Comparison of ENCODE assay signal across 19 cellular contexts in genomic region chr10:77504196-77504869, GRCh38.
DNase-seq lines count a peak whose midpoint lies in the region; ATAC-seq and TF ChIP-seq lines count a peak whose summit lies in the region.
"Had no signal": no experiment of that assay in that cellular context is flagged by ENCODE, and none has a peak within 500 bp of the region (broad histone marks: within the 10 kb centered on the region; RNA-seq: fewer than 3 reads in every experiment).

No MANE protein-coding gene starts in this region.

- TF ChIP-seq CTCF in AG09309 (IDR thresholded peaks at IDR 0.05; ENCODE audit: control insufficient read depth, insufficient read depth, low read depth, low read length, missing control alignments), result no peak
- no peak for TF ChIP-seq CTCF in cardiac fibroblast (IDR thresholded peaks at IDR 0.05; ENCODE audit: low read depth, low read length)

- H3K4me3 ChIP-seq in AG09309 (ENCODE audit: control insufficient read depth, low read depth, low read length) (no peak overlapping the region), MG63 (no peak overlapping the region), cardiac fibroblast (replicated peaks in 1 of 2; ENCODE audit: low read depth in 2 of 2, low read length in 2 of 2) (no peak overlapping the region)
- H3K4me3 ChIP-seq: BLaER1, GM23338, neural progenitor cell, transverse colon had no signal

- ATAC-seq in HG03442 (IDR thresholded peaks at IDR 0.05; ENCODE audit: unreplicated experiment) (no peak), HG03280 (IDR thresholded peaks at IDR 0.05; ENCODE audit: unreplicated experiment) (no peak)

- H3K36me3 ChIP-seq in MG63, result no peaks in the 10 kb centered on the region; the same call in 1 of the 2 replicates
- H3K36me3 ChIP-seq: BLaER1, neural progenitor cell, transverse colon had no signal

- DNase-seq in AG09309 (ENCODE audit: low read depth) (peak; percentile 42), MG63 (peak; percentile 28), cardiac fibroblast (ENCODE audit: low read depth in 2 of 2) (peak; percentile 58 to 72), iris pigment epithelial cell (ENCODE audit: low read depth) (peak; percentile 77), OCI-M2 (lab: John Stamatoyannopoulos, UW; ENCODE audit: unreplicated experiment) (no peak), hippocampal formation (lab: John Stamatoyannopoulos, UW) (no peak)
- DNase-seq: activated CD4-positive, alpha-beta T cell treated with anti-CD3 and anti-CD28 coated beads, Interleukin-2, amount 10 ng/mL, durations not matched to agents 24 days and 14 days; activated T-cell treated with anti-CD3 and anti-CD28 coated beads, Interleukin-2, amount 50 U/mL, for 24 hours; amniotic stem cell; foreskin melanocyte; NCI-H2081 treated with DMSO at 0.1 percent for 48 hours; SIG-M5; stimulated activated CD4-positive, alpha-beta T cell treated with anti-CD3 and anti-CD28 coated beads, Interleukin-4, amount 100 ng/mL, for 1 hour; transverse colon had no signal

- no peaks in the 10 kb centered on the region for H3K27me3 ChIP-seq in MG63
- H3K27me3 ChIP-seq: BLaER1, neural progenitor cell, transverse colon had no signal

- H3K9me3 ChIP-seq in MG63, result no peaks in the 10 kb centered on the region
- H3K9me3 ChIP-seq: BLaER1, transverse colon had no signal

Comparison
In these comparisons a context has a peak if more than half of its experiments do, and no peak if none do; other contexts are left out.
1. DNase-seq: peak in AG09309 (single experiment), MG63 (single experiment), cardiac fibroblast (2 of 2) and iris pigment epithelial cell (single experiment); none in OCI-M2 (single experiment) and hippocampal formation (0 of 2).